In the genomic region with DNA sequence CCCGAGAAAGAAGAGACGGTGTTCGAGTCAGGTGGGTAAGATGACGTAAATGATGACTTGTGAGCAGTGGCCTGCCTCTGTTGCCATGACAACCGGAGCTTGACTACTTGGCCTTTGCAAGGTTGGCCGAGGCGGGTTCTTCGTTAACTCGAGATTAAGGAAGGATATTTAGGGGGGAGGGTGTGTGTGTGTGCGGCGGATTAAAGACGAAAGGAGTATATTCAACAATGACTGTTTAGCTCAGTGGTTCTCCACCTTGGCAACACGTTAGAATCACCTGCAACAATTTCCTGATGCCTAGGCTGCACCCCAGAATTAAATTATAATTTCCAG, we compare ENCODE assay signal across 8 cellular contexts.
DNase-seq lines count a peak whose midpoint lies in the region; ATAC-seq and TF ChIP-seq lines count a peak whose summit lies in the region.

No MANE protein-coding gene starts in this region.

- in situ Hi-C loops in GM13976 (cut with MboI; ENCODE audit: low sequenced_read_pairs, unreplicated experiment) = no loop called here

- peak overlapping the region; percentile 50 for H3K4me3 ChIP-seq in epithelial cell of esophagus (ENCODE audit: low read length)

- ATAC-seq in HG03060 (IDR thresholded peaks at IDR 0.05; ENCODE audit: low read depth, unreplicated experiment) = peak; percentile 27

- TF ChIP-seq CTCF in GM13976 (IDR thresholded peaks at IDR 0.05; ENCODE audit: borderline replicate concordance, control extremely low read depth, extremely low read depth, insufficient read depth, missing control alignments) (no peak), epithelial cell of esophagus (IDR thresholded peaks at IDR 0.05; ENCODE audit: insufficient read depth, low read depth, low read length, missing control alignments) (no peak)

- DNase-seq in GM13976 (ENCODE audit: low spot score) = peak; percentile 84
- DNase-seq in NCI-H748 treated with DMSO at 0.1 percent for 48 hours (lab: John Stamatoyannopoulos, UW) = peak; percentile 76
- peak; percentile 89 for DNase-seq in activated CD8-positive, alpha-beta memory T cell treated with anti-CD3 and anti-CD28 coated beads, Interleukin-2, amount 50 U/mL, for 48 hours
- peak; percentile 59 for DNase-seq in epithelial cell of esophagus (ENCODE audit: low read depth)
- DNase-seq in middle frontal gyrus (ENCODE audit: extremely low spot score, low spot score) = peak; percentile 81
- DNase-seq in stimulated activated CD8-positive, alpha-beta memory T cell treated with anti-CD3 and anti-CD28 coated beads, Interleukin-15, amount 100 ng/mL, for 48 hours (ENCODE audit: low read depth in 2 of 2) = peak; percentile 57 to 58
- DNase-seq in cortex of kidney (lab: John Stamatoyannopoulos, UW) = no peak
